In the genomic region with DNA sequence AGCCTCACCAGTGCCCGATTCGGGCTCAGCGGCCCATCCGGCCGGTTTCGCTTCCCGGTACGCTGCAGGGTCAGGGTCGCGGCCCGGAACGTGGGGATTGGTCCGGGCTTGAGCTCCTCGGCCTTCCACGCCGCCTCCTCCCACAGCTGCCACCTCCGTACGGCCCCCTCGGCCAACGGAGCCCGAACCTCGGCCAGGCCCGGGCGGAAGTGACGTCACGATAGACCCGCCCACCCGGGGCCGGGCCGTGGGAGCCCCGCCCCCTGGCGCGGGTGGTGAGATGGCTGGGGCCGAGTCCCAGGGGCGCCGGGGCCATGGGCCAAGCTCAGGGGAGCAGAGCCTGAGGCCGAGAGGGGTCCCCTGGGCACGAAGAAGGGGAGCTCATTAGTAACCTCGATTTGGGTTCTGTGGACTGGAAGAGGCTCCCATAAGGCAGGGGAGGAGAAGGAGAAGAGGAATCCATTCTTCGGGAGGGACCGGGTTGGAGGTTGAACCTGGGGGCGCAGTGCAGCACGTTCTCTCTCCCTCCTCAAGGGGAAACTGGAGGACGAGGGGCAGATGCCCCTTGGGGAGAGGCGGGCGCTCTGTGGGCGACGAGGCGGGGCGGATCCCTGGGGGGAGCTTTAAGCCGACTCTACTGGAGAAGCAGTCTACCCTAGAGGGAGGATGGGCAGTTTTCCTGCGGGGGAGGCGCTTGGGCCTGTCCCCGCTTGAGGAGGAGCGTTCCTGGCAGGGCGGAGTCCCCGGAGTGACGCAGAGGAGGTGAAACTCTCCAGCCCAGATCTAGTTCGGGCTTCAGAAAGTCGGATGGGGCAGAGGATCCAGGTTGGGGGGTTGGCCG, we compare ENCODE assay signal across 8 cellular contexts. TPM values are rescaled to one million over a fixed set of nuclear protein-coding genes. Genes with fewer than 3 reads are reported as not detected.
DNase-seq lines count a peak whose midpoint lies in the region; ATAC-seq and TF ChIP-seq lines count a peak whose summit lies in the region.

A gene with protein sequence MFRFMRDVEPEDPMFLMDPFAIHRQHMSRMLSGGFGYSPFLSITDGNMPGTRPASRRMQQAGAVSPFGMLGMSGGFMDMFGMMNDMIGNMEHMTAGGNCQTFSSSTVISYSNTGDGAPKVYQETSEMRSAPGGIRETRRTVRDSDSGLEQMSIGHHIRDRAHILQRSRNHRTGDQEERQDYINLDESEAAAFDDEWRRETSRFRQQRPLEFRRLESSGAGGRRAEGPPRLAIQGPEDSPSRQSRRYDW (minus strand): TSS at position 211 of the 841 bp plus-strand sequence. CDS start 807 bp downstream, outside the sequence.

- no peaks in the 10 kb centered on the region for H3K27me3 ChIP-seq in spleen (replicated peaks in 1 of 7)

- in situ Hi-C loops in GM18951 (cut with MboI; ENCODE audit: low sequenced_read_pairs, unreplicated experiment) = no loop called here

- POLR2A ChIA-PET in activated B cell treated with CpG ODN at 0.5 μM for 24 hours (lab: Charles Lee) = interaction anchor here (0.5 to 4.3 kb wide), 57 partner anchors 9 to 1123 kb away, joined by 3 to 94 read pairs (median 5); a partner anchor contains a TSS

- peaks cover 16% of the 10 kb centered on the region for H3K4me1 Mint-ChIP-seq in activated B cell treated with CpG ODN at 0.5 μM for 24 hours

- no peaks in the 10 kb centered on the region for H3K9me3 ChIP-seq in spleen

- no peaks in the 10 kb centered on the region for H3K27me3 Mint-ChIP-seq in activated B cell treated with CpG ODN at 0.5 μM for 24 hours

- H3K4me1 ChIP-seq in spleen = peaks cover 16 to 37% (median 25%) of the 10 kb centered on the region in 6 donors

- H3K4me3 Mint-ChIP-seq in activated B cell treated with CpG ODN at 0.5 μM for 24 hours = peak within 1 kb of the TSS; percentile 93

- TF ChIP-seq CTCF in activated B cell treated with CpG ODN at 0.5 μM for 24 hours (IDR thresholded peaks at IDR 0.05) = peak; percentile 76
- TF ChIP-seq CTCF in spleen (IDR thresholded peaks at IDR 0.05 in 8 of 11, conservative IDR thresholded peaks at IDR 0.05 in 3 of 11) = peak; percentile 97 to 100 (median 98)

- peaks cover 36% of the 10 kb centered on the region for H3K36me3 Mint-ChIP-seq in activated B cell treated with CpG ODN at 0.5 μM for 24 hours (ENCODE audit: low read depth)

- TF ChIP-seq POLR2A in GM18951 (IDR thresholded peaks at IDR 0.05; ENCODE audit: extremely low read depth, insufficient read depth, insufficient read length) (peak; percentile 90), spleen (IDR thresholded peaks at IDR 0.05) (peak in 2 of 3 donors; percentile 62 to 81)

- peaks cover 0 to 40% (median 33%) of the 10 kb centered on the region in 6 donors for H3K36me3 ChIP-seq in spleen

- ATAC-seq in HG03196 (IDR thresholded peaks at IDR 0.05; ENCODE audit: unreplicated experiment) (peak; percentile 86), activated B cell treated with CpG ODN at 0.5 μM for 24 hours (ENCODE audit: low read depth) (peak; percentile 91)

- H3K4me3 ChIP-seq in spleen = peak within 1 kb of the TSS; percentile 57 to 90 (median 65)

- CTCF ChIA-PET in activated B cell treated with CpG ODN at 0.5 μM for 24 hours (lab: Charles Lee) = interaction anchor here (0.6 to 3.7 kb wide), 23 partner anchors 9 to 188 kb away, joined by 3 to 64 read pairs (median 5); a partner anchor contains a TSS

- peak; percentile 99 for DNase-seq in AG08396 (ENCODE audit: low spot score)
- peak; percentile 98 for DNase-seq in NCI-H345 (lab: John Stamatoyannopoulos, UW)
- peak; percentile 98 for DNase-seq in activated B cell treated with CpG ODN at 0.5 μM for 24 hours
- peak in 60 of 61 donors; percentile 59 to 99 (median 93) for DNase-seq in caudate nucleus (lab: John Stamatoyannopoulos, UW)
- DNase-seq in inferior parietal cortex (ENCODE audit: extremely low spot score) = peak; percentile 96
- DNase-seq in spleen = peak; percentile 99

- H3K27ac Mint-ChIP-seq in activated B cell treated with CpG ODN at 0.5 μM for 24 hours = peak within 1 kb of the TSS; percentile 99

- 0 to 1% (median 0%) methylated on average over 29 to 61 of the region's 61 CpGs for WGBS in spleen, 5 donors

- H3K27ac ChIP-seq in caudate nucleus (ENCODE audit: low read depth, low read length) = peak within 1 kb of the TSS; percentile 100
- H3K27ac ChIP-seq in spleen = peak within 1 kb of the TSS; percentile 96 to 99 (median 98)

- no peaks in the 10 kb centered on the region for H3K9me3 Mint-ChIP-seq in activated B cell treated with CpG ODN at 0.5 μM for 24 hours

- intact Hi-C loops in activated B cell treated with CpG ODN at 0.5 μM for 24 hours (cut with micrococcal nuclease) (loop anchor here (1.0 to 5.0 kb wide), 17 partner anchors 11 to 356 kb away; a partner anchor contains a TSS), spleen (cut with DNase I; ENCODE audit: low total_unique reads) (loop anchor here (10.0 kb wide), 1 partner anchor 72 kb away; a partner anchor contains a TSS)

RNA-seq across cellular contexts. Expression of the gene that starts here (rescaled TPM):
- 102 and 105 TPM in 2 replicates for total RNA-seq in activated B cell treated with CpG ODN at 0.5 μM for 24 hours
- 100 to 1,000 TPM in 5 of 7 donors, 10 to 100 TPM in 2; 85.4 to 123 (median 104) TPM for total RNA-seq in spleen
- polyA plus RNA-seq in spleen = 100 to 1,000 TPM in 2 of 3 donors, 10 to 100 TPM in 1; 78.0 to 116 (median 101) TPM

Comparison
In these comparisons a context has a peak if more than half of its experiments do, and no peak if none do; other contexts are left out.
1. Peak in every context shown above with its lines: DNase-seq, ATAC-seq, H3K4me3 ChIP-seq and H3K27ac ChIP-seq.